Comparison of ENCODE assay signal across 8 cellular contexts in the genomic region with DNA sequence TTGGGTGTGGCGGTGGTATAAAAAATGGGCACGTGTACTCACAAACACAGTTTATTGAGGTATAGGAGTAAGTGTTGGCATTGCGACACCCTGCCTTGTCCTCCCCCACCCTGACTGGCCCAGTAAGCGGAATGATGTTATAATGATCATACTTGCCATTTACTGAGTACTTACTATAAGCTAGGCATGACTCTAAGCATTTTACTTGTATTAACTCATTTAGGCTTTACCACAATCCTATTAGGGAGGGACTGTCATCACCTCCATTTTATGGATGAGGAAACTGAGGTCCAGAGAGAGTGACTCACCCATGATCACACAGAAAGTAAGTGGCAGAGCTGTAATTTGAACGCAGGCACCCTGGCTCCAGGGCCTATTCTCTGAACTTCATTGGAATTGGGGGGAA. TPM values are rescaled to one million over a fixed set of nuclear protein-coding genes. Genes with fewer than 3 reads are reported as not detected.
A peak's percentile ranks its signal among the peaks of the same experiment; 100 is the strongest.
DNase-seq lines count a peak whose midpoint lies in the region; ATAC-seq and TF ChIP-seq lines count a peak whose summit lies in the region.

No MANE protein-coding gene starts in this region.

- H3K36me3 Mint-ChIP-seq in MCF 10A (ENCODE audit: insufficient read depth, unreplicated experiment) (peaks cover 3% of the 10 kb centered on the region), progenitor cell of endocrine pancreas (ENCODE audit: insufficient read depth) (peaks cover 5% of the 10 kb centered on the region)

- H3K4me3 ChIP-seq in AG10803 (ENCODE audit: low read length) = peak overlapping the region; percentile 88
- H3K4me3 ChIP-seq in Jurkat, Clone E6-1 (ENCODE audit: low read length) = peak overlapping the region; percentile 69; the same call in 1 of the 2 replicates

- DNase-seq in AG10803 (ENCODE audit: low read depth) = peak; percentile 92
- no peak for DNase-seq in Jurkat, Clone E6-1 (ENCODE audit: low read depth, low spot score)
- peak; percentile 75 for DNase-seq in MCF 10A (ENCODE audit: unreplicated experiment)
- DNase-seq in myocyte (ENCODE audit: low read depth) = peak; percentile 56
- DNase-seq in progenitor cell of endocrine pancreas (ENCODE audit: low spot score, unreplicated experiment) = no peak
- no peak for DNase-seq in NCI-H146 treated with DMSO at 0.1 percent for 48 hours (lab: John Stamatoyannopoulos, UW; ENCODE audit: unreplicated experiment)

- CTCF ChIA-PET in MCF 10A (lab: Yijun Ruan, JAX) = interaction anchor here (0.6 to 14.2 kb wide), 15 partner anchors 9 to 345 kb away, joined by 3 to 348 read pairs (median 7); partner anchors contain the start of genes DCTN4, IRGM and RBM22

- intact Hi-C loops in MCF 10A (cut with micrococcal nuclease) = loop anchor here (1.0 kb wide), 1 partner anchor 23 kb away; no protein-coding TSS in a partner anchor

- H3K27ac Mint-ChIP-seq in MCF 10A (ENCODE audit: low read depth, unreplicated experiment) = peak overlapping the region; percentile 91
- no peak overlapping the region for H3K27ac Mint-ChIP-seq in progenitor cell of endocrine pancreas

- H3K4me1 Mint-ChIP-seq in MCF 10A (ENCODE audit: insufficient read depth, unreplicated experiment) = peaks cover 51% of the 10 kb centered on the region
- H3K4me1 Mint-ChIP-seq in progenitor cell of endocrine pancreas (ENCODE audit: low read depth) = peaks cover 26% of the 10 kb centered on the region

- TF ChIP-seq CTCF in AG10803 (conservative IDR thresholded peaks at IDR 0.05; ENCODE audit: low read length) = no peak
- no peak for TF ChIP-seq CTCF in MCF 10A (IDR thresholded peaks at IDR 0.05; ENCODE audit: unreplicated experiment)
- no peak for TF ChIP-seq CTCF in progenitor cell of endocrine pancreas (IDR thresholded peaks at IDR 0.05; ENCODE audit: unreplicated experiment)

- H3K4me3 Mint-ChIP-seq in MCF 10A (ENCODE audit: unreplicated experiment) (peak overlapping the region; percentile 99), progenitor cell of endocrine pancreas (ENCODE audit: low read depth) (no peak overlapping the region)

- POLR2A ChIA-PET in MCF 10A (lab: Yijun Ruan, JAX) = interaction anchor here (1.0 to 18.5 kb wide), 7 partner anchors 8 to 80 kb away, joined by 3 to 541 read pairs (median 4); partner anchors contain the start of genes DCTN4 and RBM22

- H3K27me3 Mint-ChIP-seq in MCF 10A (ENCODE audit: insufficient read depth, unreplicated experiment) (no peaks in the 10 kb centered on the region), progenitor cell of endocrine pancreas (peaks cover 9% of the 10 kb centered on the region)

- no TSS peak for BruUV-seq in MCF 10A (replicated peaks; lab: Mats Ljungman, UMichigan)

- H3K9me3 Mint-ChIP-seq in MCF 10A (ENCODE audit: unreplicated experiment) (peaks cover 3% of the 10 kb centered on the region), progenitor cell of endocrine pancreas (ENCODE audit: low read depth) (peaks cover under 1% of the 10 kb centered on the region)

- no peak for ATAC-seq in GM21723 (IDR thresholded peaks at IDR 0.05; ENCODE audit: unreplicated experiment)
- no peak for ATAC-seq in GM21447 (IDR thresholded peaks at IDR 0.05; ENCODE audit: unreplicated experiment)

RNA-seq across cellular contexts. Expression of gene SMIM3, which starts 2.3 kb away (rescaled TPM):
- 14.1 TPM for polyA plus RNA-seq in Jurkat, Clone E6-1 (2012; ENCODE audit: insufficient read depth, insufficient read length)
- total RNA-seq in MCF 10A (2022) (21.7 and 26.1 TPM in 2 replicates), myocyte (67.1 and 74.6 TPM in 2 replicates), progenitor cell of endocrine pancreas (11.5 and 12.2 TPM in 2 replicates)
- 78.9 TPM for polyA plus RNA-seq in myocyte (2012)

RNA-seq across cellular contexts. Expression of gene DCTN4, which starts 22.0 kb away (rescaled TPM):
- 25.7 TPM for polyA plus RNA-seq in Jurkat, Clone E6-1 (2012; ENCODE audit: insufficient read depth, insufficient read length)
- total RNA-seq in MCF 10A (2022) = 122 and 143 TPM in 2 replicates
- total RNA-seq in myocyte = 78.9 and 82.4 TPM in 2 replicates
- polyA plus RNA-seq in myocyte (2012) = 38.5 TPM
- 68.6 and 73.3 TPM in 2 replicates for total RNA-seq in progenitor cell of endocrine pancreas

Comparison
In these comparisons a context has a peak if more than half of its experiments do, and no peak if none do; other contexts are left out.
1. DNase-seq: peak in AG10803 (single experiment), MCF 10A (single experiment) and myocyte (single experiment); none in Jurkat, Clone E6-1 (single experiment), progenitor cell of endocrine pancreas (single experiment) and NCI-H146 treated with DMSO at 0.1 percent for 48 hours (single experiment).